In the genomic region with DNA sequence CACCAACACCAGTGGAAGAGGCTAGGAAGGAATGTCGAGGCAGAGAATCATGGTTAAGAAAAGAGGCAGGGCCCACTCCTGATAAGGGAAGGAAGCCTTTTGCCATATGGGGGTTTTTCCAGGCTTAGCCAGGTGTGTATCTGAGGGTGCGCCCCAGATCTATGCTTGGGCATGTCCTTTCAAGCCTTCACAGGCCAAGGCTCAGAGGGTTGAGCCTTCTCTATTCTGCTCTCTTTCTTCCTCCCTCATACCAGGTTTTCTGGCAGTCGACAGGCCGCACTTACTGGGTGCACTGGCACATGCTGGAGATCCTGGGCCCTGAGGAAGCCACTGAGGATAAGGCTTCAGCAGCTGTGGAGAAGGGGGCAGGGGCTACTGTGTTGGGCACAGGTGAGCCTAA, we compare ENCODE assay signal across 1 cellular context.
TF ChIP-seq lines count a peak whose summit lies in the region.

No MANE protein-coding gene starts in this region.

TF ChIP-seq in GM12878, 131 proteins besides CTCF, POLR2A, EP300 and RAD21:
- TF ChIP-seq, protein P1, sequence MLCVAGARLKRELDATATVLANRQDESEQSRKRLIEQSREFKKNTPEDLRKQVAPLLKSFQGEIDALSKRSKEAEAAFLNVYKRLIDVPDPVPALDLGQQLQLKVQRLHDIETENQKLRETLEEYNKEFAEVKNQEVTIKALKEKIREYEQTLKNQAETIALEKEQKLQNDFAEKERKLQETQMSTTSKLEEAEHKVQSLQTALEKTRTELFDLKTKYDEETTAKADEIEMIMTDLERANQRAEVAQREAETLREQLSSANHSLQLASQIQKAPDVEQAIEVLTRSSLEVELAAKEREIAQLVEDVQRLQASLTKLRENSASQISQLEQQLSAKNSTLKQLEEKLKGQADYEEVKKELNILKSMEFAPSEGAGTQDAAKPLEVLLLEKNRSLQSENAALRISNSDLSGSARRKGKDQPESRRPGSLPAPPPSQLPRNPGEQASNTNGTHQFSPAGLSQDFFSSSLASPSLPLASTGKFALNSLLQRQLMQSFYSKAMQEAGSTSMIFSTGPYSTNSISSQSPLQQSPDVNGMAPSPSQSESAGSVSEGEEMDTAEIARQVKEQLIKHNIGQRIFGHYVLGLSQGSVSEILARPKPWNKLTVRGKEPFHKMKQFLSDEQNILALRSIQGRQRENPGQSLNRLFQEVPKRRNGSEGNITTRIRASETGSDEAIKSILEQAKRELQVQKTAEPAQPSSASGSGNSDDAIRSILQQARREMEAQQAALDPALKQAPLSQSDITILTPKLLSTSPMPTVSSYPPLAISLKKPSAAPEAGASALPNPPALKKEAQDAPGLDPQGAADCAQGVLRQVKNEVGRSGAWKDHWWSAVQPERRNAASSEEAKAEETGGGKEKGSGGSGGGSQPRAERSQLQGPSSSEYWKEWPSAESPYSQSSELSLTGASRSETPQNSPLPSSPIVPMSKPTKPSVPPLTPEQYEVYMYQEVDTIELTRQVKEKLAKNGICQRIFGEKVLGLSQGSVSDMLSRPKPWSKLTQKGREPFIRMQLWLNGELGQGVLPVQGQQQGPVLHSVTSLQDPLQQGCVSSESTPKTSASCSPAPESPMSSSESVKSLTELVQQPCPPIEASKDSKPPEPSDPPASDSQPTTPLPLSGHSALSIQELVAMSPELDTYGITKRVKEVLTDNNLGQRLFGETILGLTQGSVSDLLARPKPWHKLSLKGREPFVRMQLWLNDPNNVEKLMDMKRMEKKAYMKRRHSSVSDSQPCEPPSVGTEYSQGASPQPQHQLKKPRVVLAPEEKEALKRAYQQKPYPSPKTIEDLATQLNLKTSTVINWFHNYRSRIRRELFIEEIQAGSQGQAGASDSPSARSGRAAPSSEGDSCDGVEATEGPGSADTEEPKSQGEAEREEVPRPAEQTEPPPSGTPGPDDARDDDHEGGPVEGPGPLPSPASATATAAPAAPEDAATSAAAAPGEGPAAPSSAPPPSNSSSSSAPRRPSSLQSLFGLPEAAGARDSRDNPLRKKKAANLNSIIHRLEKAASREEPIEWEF (IDR thresholded peaks at IDR 0.05; ENCODE audit: insufficient replicate concordance, low read depth, low read length) = no peak
- TF ChIP-seq, protein P2, sequence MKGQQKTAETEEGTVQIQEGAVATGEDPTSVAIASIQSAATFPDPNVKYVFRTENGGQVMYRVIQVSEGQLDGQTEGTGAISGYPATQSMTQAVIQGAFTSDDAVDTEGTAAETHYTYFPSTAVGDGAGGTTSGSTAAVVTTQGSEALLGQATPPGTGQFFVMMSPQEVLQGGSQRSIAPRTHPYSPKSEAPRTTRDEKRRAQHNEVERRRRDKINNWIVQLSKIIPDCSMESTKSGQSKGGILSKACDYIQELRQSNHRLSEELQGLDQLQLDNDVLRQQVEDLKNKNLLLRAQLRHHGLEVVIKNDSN (IDR thresholded peaks at IDR 0.05; ENCODE audit: borderline replicate concordance, extremely low read length, insufficient read depth, low read depth, low read length) = no peak
- TF ChIP-seq EED (IDR thresholded peaks at IDR 0.05; ENCODE audit: low read depth) (no peak), STAT3 (IDR thresholded peaks at IDR 0.05; ENCODE audit: low read depth, low read length) (no peak), ZNF217 (IDR thresholded peaks at IDR 0.05) (no peak), TBL1XR1 (IDR thresholded peaks at IDR 0.05; ENCODE audit: low read depth, low read length) (no peak), MYB (IDR thresholded peaks at IDR 0.05; ENCODE audit: borderline replicate concordance, low read depth, low read length) (no peak), SUZ12 (IDR thresholded peaks at IDR 0.05; ENCODE audit: unreplicated experiment) (no peak)
TF ChIP-seq in GM12878: peak in this region for 0.
